ENCODE assay signal across 8 cellular contexts in genomic region chr2:219206442-219207253, GRCh38. TPM values are rescaled to one million over a fixed set of nuclear protein-coding genes. Genes with fewer than 3 reads are reported as not detected.
DNase-seq lines count a peak whose midpoint lies in the region; ATAC-seq and TF ChIP-seq lines count a peak whose summit lies in the region.

A gene with protein sequence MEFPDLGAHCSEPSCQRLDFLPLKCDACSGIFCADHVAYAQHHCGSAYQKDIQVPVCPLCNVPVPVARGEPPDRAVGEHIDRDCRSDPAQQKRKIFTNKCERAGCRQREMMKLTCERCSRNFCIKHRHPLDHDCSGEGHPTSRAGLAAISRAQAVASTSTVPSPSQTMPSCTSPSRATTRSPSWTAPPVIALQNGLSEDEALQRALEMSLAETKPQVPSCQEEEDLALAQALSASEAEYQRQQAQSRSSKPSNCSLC (plus strand): TSS chr2:219206782. CDS start chr2:219206988, 206 bp downstream.

- H3K4me3 Mint-ChIP-seq in CD4-positive, alpha-beta memory T cell: peak within 1 kb of the TSS; percentile 88 to 95 (median 94)
- peak within 1 kb of the TSS; percentile 94 for H3K4me3 Mint-ChIP-seq in activated CD4-positive, alpha-beta memory T cell treated with anti-CD3 and anti-CD28 coated beads for 36 hours

- H3K9me3 ChIP-seq in CD4-positive, alpha-beta memory T cell (ENCODE audit: control insufficient read depth in 1 of 2, low read length in 2 of 2): no peaks in the 10 kb centered on the region

- H3K36me3 ChIP-seq in CD4-positive, alpha-beta memory T cell (ENCODE audit: insufficient read depth, low read length): peaks cover 24% of the 10 kb centered on the region

- CTCF ChIA-PET in CD4-positive, alpha-beta memory T cell (lab: Charles Lee; ENCODE audit: partially characterized antibody): interaction anchor here (0.6 to 14.5 kb wide), 14 partner anchors 9 to 91 kb away, joined by 3 to 253 read pairs (median 4); partner anchors contain the start of genes CNPPD1, DNAJB2, GLB1L and NHEJ1
- CTCF ChIA-PET in activated CD4-positive, alpha-beta memory T cell treated with anti-CD3 and anti-CD28 coated beads for 36 hours (lab: Charles Lee): interaction anchor here (0.7 to 3.5 kb wide), 16 partner anchors 11 to 227 kb away, joined by 3 to 22 read pairs (median 5); partner anchors contain the start of genes ANKZF1, ATG9A, CNPPD1 and GLB1L

- intact Hi-C loops in CD4-positive, alpha-beta memory T cell (cut with micrococcal nuclease): loop anchor here (1.0 to 2.0 kb wide), 6 partner anchors 23 to 182 kb away; partner anchors contain the start of genes ANKZF1, ATG9A, DNAJB2 and NHEJ1
- intact Hi-C loops in activated CD4-positive, alpha-beta memory T cell treated with anti-CD3 and anti-CD28 coated beads for 36 hours (cut with micrococcal nuclease): loop anchor here (1.0 kb wide), 8 partner anchors 12 to 547 kb away; partner anchors contain the start of genes ABCB6, ANKZF1, ATG9A and BCS1L
- intact Hi-C loops in lower leg skin (cut with DNase I; ENCODE audit: low total_unique reads): no loop called here

- peak within 1 kb of the TSS; percentile 87 for H3K27ac ChIP-seq in CD4-positive, alpha-beta memory T cell (ENCODE audit: low read depth, low read length)

- H3K4me1 Mint-ChIP-seq in CD4-positive, alpha-beta memory T cell: peaks cover 22 to 54% (median 37%) of the 10 kb centered on the region in 4 donors
- peaks cover 32% of the 10 kb centered on the region for H3K4me1 Mint-ChIP-seq in activated CD4-positive, alpha-beta memory T cell treated with anti-CD3 and anti-CD28 coated beads for 36 hours (ENCODE audit: low read depth)

- peak within 1 kb of the TSS; percentile 67 to 88 for H3K4me3 ChIP-seq in CD4-positive, alpha-beta memory T cell (ENCODE audit: low read length in 2 of 2)
- peak within 1 kb of the TSS; percentile 50 for H3K4me3 ChIP-seq in lower leg skin (ENCODE audit: low read depth, poor library complexity, severe bottlenecking)

- TF ChIP-seq CTCF in lower leg skin (IDR thresholded peaks at IDR 0.05): no peak

- H3K27me3 Mint-ChIP-seq in CD4-positive, alpha-beta memory T cell: no peaks in the 10 kb centered on the region
- no peaks in the 10 kb centered on the region for H3K27me3 Mint-ChIP-seq in activated CD4-positive, alpha-beta memory T cell treated with anti-CD3 and anti-CD28 coated beads for 36 hours

- peaks cover 11 to 25% of the 10 kb centered on the region in 2 donors for H3K36me3 Mint-ChIP-seq in CD4-positive, alpha-beta memory T cell
- peaks cover 3% of the 10 kb centered on the region for H3K36me3 Mint-ChIP-seq in activated CD4-positive, alpha-beta memory T cell treated with anti-CD3 and anti-CD28 coated beads for 36 hours

- H3K27me3 ChIP-seq in CD4-positive, alpha-beta memory T cell (ENCODE audit: insufficient read depth, low read length): no peaks in the 10 kb centered on the region

- H3K9me3 Mint-ChIP-seq in CD4-positive, alpha-beta memory T cell: no peaks in the 10 kb centered on the region
- H3K9me3 Mint-ChIP-seq in activated CD4-positive, alpha-beta memory T cell treated with anti-CD3 and anti-CD28 coated beads for 36 hours: peaks cover 5% of the 10 kb centered on the region

- peak within 1 kb of the TSS; percentile 93 to 98 (median 97) for H3K27ac Mint-ChIP-seq in CD4-positive, alpha-beta memory T cell
- peak within 1 kb of the TSS; percentile 99 for H3K27ac Mint-ChIP-seq in activated CD4-positive, alpha-beta memory T cell treated with anti-CD3 and anti-CD28 coated beads for 36 hours

- DNase-seq in CD4-positive, alpha-beta memory T cell: peak; percentile 93 to 98 (median 95)
- DNase-seq in HK-2 (ENCODE audit: unreplicated experiment) (peak; percentile 93), NCI-H82 treated with DMSO at 0.1 percent for 48 hours (lab: John Stamatoyannopoulos, UW; ENCODE audit: unreplicated experiment) (peak; percentile 78), dermis microvascular lymphatic vessel endothelial cell (ENCODE audit: low read depth in 2 of 2) (peak; percentile 69 to 94), lower leg skin (ENCODE audit: low spot score in 2 of 2) (peak; percentile 93 to 99)
- DNase-seq in activated CD4-positive, alpha-beta memory T cell treated with anti-CD3 and anti-CD28 coated beads for 36 hours: peak; percentile 95
- peak; percentile 91 to 94 for DNase-seq in stimulated activated CD4-positive, alpha-beta T cell treated with anti-CD3 and anti-CD28 coated beads, Interleukin-4, amount 100 ng/mL, for 48 hours (ENCODE audit: low read depth in 2 of 2)

- H3K4me1 ChIP-seq in CD4-positive, alpha-beta memory T cell (ENCODE audit: insufficient read depth, low read length): peaks cover 39% of the 10 kb centered on the region

- peak; percentile 96 for ATAC-seq in GM19455 (IDR thresholded peaks at IDR 0.05; ENCODE audit: unreplicated experiment)

- POLR2A ChIA-PET in CD4-positive, alpha-beta memory T cell (lab: Charles Lee; ENCODE audit: partially characterized antibody): interaction anchor here (0.7 to 15.3 kb wide), 26 partner anchors 9 to 990 kb away, joined by 3 to 424 read pairs (median 10); partner anchors contain the start of genes ABCB6, ANKZF1, ARPC2 and ATG9A
- POLR2A ChIA-PET in activated CD4-positive, alpha-beta memory T cell treated with anti-CD3 and anti-CD28 coated beads for 36 hours (lab: Charles Lee): interaction anchor here (0.7 to 2.6 kb wide), 13 partner anchors 11 to 88 kb away, joined by 3 to 26 read pairs (median 4); partner anchors contain the start of genes ANKZF1, ATG9A, CNPPD1 and GLB1L

- peak in 1 of 2 donors; percentile 70 for TF ChIP-seq POLR2A in lower leg skin (IDR thresholded peaks at IDR 0.05)

- 2% methylated on average over 45 to 62 of the region's 80 CpGs for WGBS in lower leg skin, 2 donors

RNA-seq across cellular contexts. Expression of the gene that starts here (rescaled TPM):
- total RNA-seq in CD4-positive, alpha-beta memory T cell: 10 to 100 TPM; 73.3 to 79.8 TPM
- 10 to 100 TPM; 76.3 to 81.5 TPM for polyA plus RNA-seq in CD4-positive, alpha-beta memory T cell
- total RNA-seq in activated CD4-positive, alpha-beta memory T cell treated with anti-CD3 and anti-CD28 coated beads for 36 hours: 10 to 100 TPM; 31.9 to 34.4 TPM
- total RNA-seq in dermis microvascular lymphatic vessel endothelial cell: 20.0 and 22.1 TPM in 2 replicates
- 10 to 100 TPM; 63.0 to 76.4 (median 63.3) TPM for total RNA-seq in lower leg skin

Comparison
In these comparisons a context has a peak if more than half of its experiments do, and no peak if none do; other contexts are left out.
1. Peak in every context shown above with its lines: DNase-seq, ATAC-seq, H3K4me3 ChIP-seq and H3K27ac ChIP-seq.